16 cellular contexts compared by ENCODE assay signal in the genomic region with DNA sequence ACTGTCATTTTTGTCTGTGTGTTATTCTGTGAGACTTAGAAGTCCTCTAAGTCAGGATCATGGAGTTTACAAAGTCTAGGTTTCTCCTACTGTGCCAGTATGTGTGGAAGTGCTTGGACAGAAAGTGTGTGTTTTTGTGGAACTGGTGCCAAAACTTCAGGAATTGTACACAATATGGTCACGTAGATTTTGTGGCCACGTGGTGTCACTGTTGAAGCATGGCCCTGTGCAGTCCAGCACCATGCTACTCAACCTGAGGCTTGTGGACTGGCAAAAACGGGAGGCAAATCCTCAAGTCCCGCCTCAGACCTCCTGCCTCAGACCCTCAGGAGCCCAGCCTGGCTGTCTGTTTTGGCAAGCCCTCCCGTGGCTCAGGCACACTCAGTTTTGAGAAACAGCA. TPM values are rescaled to one million over a fixed set of nuclear protein-coding genes. Genes with fewer than 3 reads are reported as not detected.
A peak's percentile ranks its signal among the peaks of the same experiment; 100 is the strongest.
DNase-seq lines count a peak whose midpoint lies in the region; ATAC-seq, FAIRE-seq and TF ChIP-seq lines count a peak whose summit lies in the region.
"Had no signal": no experiment of that assay in that cellular context is flagged by ENCODE, and none has a peak within 500 bp of the region (broad histone marks: within the 10 kb centered on the region; RNA-seq: fewer than 3 reads in every experiment).

No MANE protein-coding gene starts in this region.

- no peak overlapping the region for H3K4me2 ChIP-seq in Loucy (ENCODE audit: low read depth, low read length, poor library complexity, severe bottlenecking)

- H3K79me2 ChIP-seq in Loucy (ENCODE audit: insufficient read depth, low read length): no peaks in the 10 kb centered on the region

- H3K27ac Mint-ChIP-seq in neural crest cell (ENCODE audit: unreplicated experiment): peak overlapping the region; percentile 40
- H3K27ac Mint-ChIP-seq: CD8-positive, alpha-beta T cell; T-helper 1 cell treated with Interleukin-12 subunit alpha and Interleukin-12 subunit beta and Interleukin-4 antibody, amounts not matched to agents 30 μg/mL and 1 μg/mL, for 36 hours had no signal

- no peak for ATAC-seq in GM19463 (IDR thresholded peaks at IDR 0.05; ENCODE audit: unreplicated experiment)
- ATAC-seq: CD8-positive, alpha-beta T cell had no signal

- no peaks in the 10 kb centered on the region for H3K9me3 Mint-ChIP-seq in neural crest cell
- H3K9me3 Mint-ChIP-seq: CD8-positive, alpha-beta T cell; central memory CD8-positive, alpha-beta T cell; T-helper 1 cell treated with Interleukin-12 subunit alpha and Interleukin-12 subunit beta and Interleukin-4 antibody, amounts not matched to agents 30 μg/mL and 1 μg/mL, for 36 hours had no signal

- H3F3A ChIP-seq in Loucy (ENCODE audit: low read depth): no peaks in the 10 kb centered on the region

- H3K4me3 ChIP-seq in Loucy (ENCODE audit: low read length, poor library complexity, severe bottlenecking) (no peak overlapping the region), bronchial epithelial cell (ENCODE audit: low read depth, low read length) (no peak overlapping the region)
- H3K4me3 ChIP-seq: lung, skin epidermis, testis had no signal

- H3K4me1 Mint-ChIP-seq in neural crest cell: peaks cover 21% of the 10 kb centered on the region
- H3K4me1 Mint-ChIP-seq: central memory CD8-positive, alpha-beta T cell had no signal

- no peak overlapping the region for H2AFZ ChIP-seq in Loucy (ENCODE audit: low read length)

- peak; percentile 24 for TF ChIP-seq CTCF in GM12873 (IDR thresholded peaks at IDR 0.05; ENCODE audit: insufficient read depth, low read depth, low read length, missing control alignments)
- peak; percentile 27; the same call in 1 of the 2 replicates for TF ChIP-seq CTCF in Loucy (conservative IDR thresholded peaks at IDR 0.05; ENCODE audit: low read length)
- TF ChIP-seq CTCF in bronchial epithelial cell (IDR thresholded peaks at IDR 0.05; ENCODE audit: insufficient read depth, low read length, severe bottlenecking): peak; percentile 27
- TF ChIP-seq CTCF in neural crest cell (conservative IDR thresholded peaks at IDR 0.05): peak; percentile 22

- H3K9ac ChIP-seq in Loucy (ENCODE audit: low read depth, low read length, poor library complexity, severe bottlenecking): no peak overlapping the region

- H3K4me3 Mint-ChIP-seq in neural crest cell: no peak overlapping the region
- H3K4me3 Mint-ChIP-seq: CD8-positive, alpha-beta T cell; central memory CD8-positive, alpha-beta T cell; T-helper 1 cell treated with Interleukin-12 subunit alpha and Interleukin-12 subunit beta and Interleukin-4 antibody, amounts not matched to agents 30 μg/mL and 1 μg/mL, for 36 hours had no signal

- H3K9me2 ChIP-seq in Loucy (replicated peaks; ENCODE audit: low read depth, low read length): no peaks in the 10 kb centered on the region

- H3K36me3 ChIP-seq in Loucy (ENCODE audit: insufficient read depth, low read length) (no peaks in the 10 kb centered on the region), bronchial epithelial cell (ENCODE audit: control insufficient read depth, insufficient read depth, low read length) (no peaks in the 10 kb centered on the region)

- no peaks in the 10 kb centered on the region for H3K27me3 Mint-ChIP-seq in neural crest cell (ENCODE audit: low read depth)
- H3K27me3 Mint-ChIP-seq: central memory CD8-positive, alpha-beta T cell had no signal

- H3K27me3 ChIP-seq in Loucy (ENCODE audit: insufficient read depth, low read length, poor library complexity, severe bottlenecking) (no peaks in the 10 kb centered on the region), bronchial epithelial cell (ENCODE audit: control insufficient read depth, insufficient read depth, low read length) (no peaks in the 10 kb centered on the region)
- H3K27me3 ChIP-seq: testis had no signal

- no peaks in the 10 kb centered on the region for H4K20me1 ChIP-seq in Loucy (ENCODE audit: insufficient read depth, low read length, poor library complexity, severe bottlenecking)

- no peaks in the 10 kb centered on the region for H3K4me1 ChIP-seq in Loucy (ENCODE audit: insufficient read depth, low read length, poor library complexity, severe bottlenecking)
- H3K4me1 ChIP-seq: testis had no signal

- H3K9me3 ChIP-seq in Loucy (ENCODE audit: insufficient read depth, low read depth, low read length): no peaks in the 10 kb centered on the region
- H3K9me3 ChIP-seq: testis had no signal

- DNase-seq in bronchial epithelial cell (ENCODE audit: low read depth): no peak
- DNase-seq in neural crest cell (ENCODE audit: low read depth, low spot score): no peak
- DNase-seq in GDM1 (lab: John Stamatoyannopoulos, UW): no peak
- no peak for DNase-seq in stimulated activated CD4-positive, alpha-beta T cell treated with anti-CD3 and anti-CD28 coated beads, Interleukin-4, amount 100 ng/mL, for 4 hours
- no peak for DNase-seq in NCI-H524 (lab: John Stamatoyannopoulos, UW)
- DNase-seq: activated CD4-positive, alpha-beta T cell treated with anti-CD3 and anti-CD28 coated beads, Interleukin-2, amount 50 U/mL, for 48 hours; activated naive CD4-positive, alpha-beta T cell treated with anti-CD3 and anti-CD28 coated beads, Interleukin-2, amount 50 U/mL, for 16 hours; CD8-positive, alpha-beta T cell; testis had no signal

- H3K36me3 Mint-ChIP-seq in neural crest cell (ENCODE audit: low read depth): no peaks in the 10 kb centered on the region
- H3K36me3 Mint-ChIP-seq: CD8-positive, alpha-beta T cell had no signal

- no peak for FAIRE-seq in bronchial epithelial cell (lab: Jason Lieb, UNC)

RNA-seq across cellular contexts. Expression of a gene that starts 16.7 kb away (rescaled TPM):
- total RNA-seq in bronchial epithelial cell: 96.3 and 104 TPM in 2 replicates
- total RNA-seq in neural crest cell: 104 and 109 TPM in 2 replicates

RNA-seq across cellular contexts. Expression of a gene that starts 58.3 kb away (rescaled TPM):
- total RNA-seq in bronchial epithelial cell: 0.77 and 1.6 TPM in 2 replicates
- 1.3 and 1.6 TPM in 2 replicates for total RNA-seq in neural crest cell

RNA-seq across cellular contexts. Expression of a gene that starts 58.5 kb away (rescaled TPM):
- 20.0 and 23.2 TPM in 2 replicates for total RNA-seq in bronchial epithelial cell
- 93.3 and 99.3 TPM in 2 replicates for total RNA-seq in neural crest cell
